17 cellular contexts compared by ENCODE assay signal in genomic region chr20:10649817-10650200, GRCh38. TPM values are rescaled to one million over a fixed set of nuclear protein-coding genes. Genes with fewer than 3 reads are reported as not detected.
DNase-seq lines count a peak whose midpoint lies in the region; ATAC-seq and TF ChIP-seq lines count a peak whose summit lies in the region.
"Had no signal": no experiment of that assay in that cellular context is flagged by ENCODE, and none has a peak within 500 bp of the region (broad histone marks: within the 10 kb centered on the region; RNA-seq: fewer than 3 reads in every experiment).

No MANE protein-coding gene starts in this region.

- H3K4me1 ChIP-seq in SJSA1 (replicated peaks) = peaks cover 59% of the 10 kb centered on the region
- peaks cover 46% of the 10 kb centered on the region for H3K4me1 ChIP-seq in iPS-20b (ENCODE audit: insufficient read depth, low read length)
- H3K4me1 ChIP-seq in gastrocnemius medialis = peaks cover 21 to 35% of the 10 kb centered on the region in 2 donors
- H3K4me1 ChIP-seq in hepatocyte (ENCODE audit: insufficient read depth) = peaks cover 32% of the 10 kb centered on the region

- no peak overlapping the region for H2AFZ ChIP-seq in hepatocyte

- intact Hi-C loops in gastrocnemius medialis (cut with DNase I; ENCODE audit: low total_unique reads) = no loop called here
- intact Hi-C loops in lower leg skin (cut with DNase I; ENCODE audit: low total_unique reads) = no loop called here

- H3K9me3 ChIP-seq in SJSA1 (replicated peaks) (no peaks in the 10 kb centered on the region), iPS-20b (ENCODE audit: insufficient read depth, low read depth, low read length) (no peaks in the 10 kb centered on the region), gastrocnemius medialis (no peaks in the 10 kb centered on the region), hepatocyte (ENCODE audit: low read depth) (no peaks in the 10 kb centered on the region)
- H3K9me3 ChIP-seq: body of pancreas, gastroesophageal sphincter had no signal

- in situ Hi-C loops in gastrocnemius medialis (cut with MboI; ENCODE audit: low sequenced_read_pairs in 4 of 4) = loop anchor here in 1 of 4 donors (25.0 kb wide), 1 partner anchor 1262 kb away; the partner anchor contains the start of gene BTBD3

- no peak for ATAC-seq in gastrocnemius medialis
- no peak for ATAC-seq in HG02798 (IDR thresholded peaks at IDR 0.05; ENCODE audit: poor library complexity, unreplicated experiment)
- ATAC-seq: body of pancreas; effector memory CD8-positive, alpha-beta T cell; gastroesophageal sphincter; natural killer cell; stimulated activated memory B cell treated with anti-CD40 and anti-IgM and Interleukin-4, amounts not matched to agents 10 μg/mL and 1 μg/mL and 100 μg/mL, for 72 hours had no signal

- peak overlapping the region; percentile 84 for H3K27ac ChIP-seq in SJSA1
- no peak overlapping the region for H3K27ac ChIP-seq in iPS-20b (ENCODE audit: low read length)
- H3K27ac ChIP-seq in gastrocnemius medialis = peak overlapping the region in 3 of 4 donors; percentile 26 to 67 (median 57)
- H3K27ac ChIP-seq in hepatocyte = no peak overlapping the region
- H3K27ac ChIP-seq: body of pancreas had no signal

- no peak for TF ChIP-seq POLR2A in gastrocnemius medialis (IDR thresholded peaks at IDR 0.05)
- no peak for TF ChIP-seq POLR2A in lower leg skin (IDR thresholded peaks at IDR 0.05)

- H3K79me2 ChIP-seq in hepatocyte = peaks cover 22% of the 10 kb centered on the region

- 73% methylated on average over 6 of the region's 6 CpGs for WGBS in hepatocyte (ENCODE audit: low lambda C conversion rate, missing lambda C conversion rate)
- 73 to 74% methylated on average over 6 of the region's 6 CpGs for WGBS in lower leg skin, 2 donors

- no peaks in the 10 kb centered on the region for H3K27me3 ChIP-seq in SJSA1 (replicated peaks)
- H3K27me3 ChIP-seq in iPS-20b (ENCODE audit: insufficient read depth, low read length) = no peaks in the 10 kb centered on the region
- H3K27me3 ChIP-seq in gastrocnemius medialis = no peaks in the 10 kb centered on the region
- no peaks in the 10 kb centered on the region for H3K27me3 ChIP-seq in hepatocyte
- H3K27me3 ChIP-seq: body of pancreas, gastroesophageal sphincter had no signal

- no peak for TF ChIP-seq CTCF in gastrocnemius medialis (IDR thresholded peaks at IDR 0.05 in 4 of 5, conservative IDR thresholded peaks at IDR 0.05 in 1 of 5)
- TF ChIP-seq CTCF in hepatocyte (IDR thresholded peaks at IDR 0.05; ENCODE audit: poor library complexity) = no peak
- no peak for TF ChIP-seq CTCF in lower leg skin (IDR thresholded peaks at IDR 0.05)

- H3K4me3 ChIP-seq in SJSA1 = no peak overlapping the region
- H3K4me3 ChIP-seq in iPS-20b (ENCODE audit: low read length) = peak overlapping the region; percentile 1; the same call in 1 of the 2 replicates
- no peak overlapping the region for H3K4me3 ChIP-seq in gastrocnemius medialis
- no peak overlapping the region for H3K4me3 ChIP-seq in hepatocyte
- H3K4me3 ChIP-seq in lower leg skin (ENCODE audit: low read depth, poor library complexity, severe bottlenecking) = no peak overlapping the region
- H3K4me3 ChIP-seq: body of pancreas, gastroesophageal sphincter had no signal

- H3K9ac ChIP-seq in iPS-20b (ENCODE audit: low read depth, low read length) = peak overlapping the region; percentile 28; the same call in 1 of the 2 replicates

- no peak overlapping the region for H3K4me2 ChIP-seq in hepatocyte

- no peaks in the 10 kb centered on the region for H3K9me2 ChIP-seq in hepatocyte (replicated peaks; ENCODE audit: insufficient read depth)

- DNase-seq in EH (ENCODE audit: low read depth) = peak; percentile 77
- DNase-seq in SJSA1 (ENCODE audit: low read depth in 1 of 2, low spot score in 2 of 2) = peak in 1 of 2 experiments; percentile 56
- no peak for DNase-seq in gastrocnemius medialis
- DNase-seq in hepatocyte (ENCODE audit: low spot score) = no peak
- DNase-seq in lower leg skin (ENCODE audit: low spot score in 2 of 2) = no peak
- no peak for DNase-seq in stimulated activated naive CD4-positive, alpha-beta T cell treated with Interleukin-2 at 50 U/mL for 16 hours (lab: John Stamatoyannopoulos, UW)
- DNase-seq: activated gamma-delta T cell; AML-193; DMS 273 treated with DMSO at 0.1 percent for 48 hours; effector memory CD8-positive, alpha-beta T cell; natural killer cell; OCI-M1 had no signal

- no peaks in the 10 kb centered on the region for H4K20me1 ChIP-seq in hepatocyte (ENCODE audit: insufficient read depth, poor library complexity, severe bottlenecking)

- peaks cover 94% of the 10 kb centered on the region for H3K36me3 ChIP-seq in SJSA1
- H3K36me3 ChIP-seq in iPS-20b (ENCODE audit: insufficient read depth, low read depth, low read length) = peaks cover 98% of the 10 kb centered on the region
- peaks cover 0 to 42% of the 10 kb centered on the region in 2 donors for H3K36me3 ChIP-seq in gastrocnemius medialis
- no peaks in the 10 kb centered on the region for H3K36me3 ChIP-seq in hepatocyte (replicated peaks; ENCODE audit: insufficient read depth, low read depth)

RNA-seq across cellular contexts. Expression of gene JAG1, which starts 24.0 kb away (rescaled TPM):
- total RNA-seq in SJSA1 (2014; rRNA removed; shearing (Covaris generic)) = 40.4 and 40.9 TPM in 2 replicates
- total RNA-seq in gastrocnemius medialis (10 to 100 TPM; 10.3 to 19.6 (median 13.2) TPM), hepatocyte (51.5 and 52.6 TPM in 2 replicates), lower leg skin (100 to 1,000 TPM; 145 to 238 (median 186) TPM)
- polyA plus RNA-seq in hepatocyte = 19.2 and 21.0 TPM in 2 replicates

Comparison
In these comparisons a context has a peak if more than half of its experiments do, and no peak if none do; other contexts are left out.
1. H3K27ac ChIP-seq: peak in SJSA1 (single experiment) and gastrocnemius medialis (3 of 4); none in iPS-20b (single experiment) and hepatocyte (single experiment).